In genomic region chrX:37989304-37989703, GRCh38 we compare ENCODE assay signal across 27 cellular contexts. TPM values are rescaled to one million over a fixed set of nuclear protein-coding genes. Genes with fewer than 3 reads are reported as not detected.
"Had no signal": no experiment of that assay in that cellular context is flagged by ENCODE, and none has a peak within 500 bp of the region (broad histone marks: within the 10 kb centered on the region; RNA-seq: fewer than 3 reads in every experiment).

No MANE protein-coding gene starts in this region.

- H3K36me3 ChIP-seq: adrenal gland, esophagus squamous epithelium, gastrocnemius medialis, heart left ventricle, pancreas, stomach, suprapubic skin, tibial nerve had no signal

- H3K4me3 ChIP-seq: adrenal gland, dorsolateral prefrontal cortex, esophagus squamous epithelium, gastrocnemius medialis, heart left ventricle, pancreas, stomach, suprapubic skin, tibial nerve had no signal

- H3K4me1 ChIP-seq: adrenal gland, esophagus squamous epithelium, gastrocnemius medialis, heart left ventricle, pancreas, stomach, suprapubic skin, tibial nerve had no signal

- ATAC-seq: activated T-cell treated with anti-CD3 and anti-CD28 coated beads, Interleukin-2, amount 50 U/mL, for 4 hours; effector memory CD8-positive, alpha-beta T cell; gastrocnemius medialis; heart left ventricle; left cardiac atrium; pancreas; right cardiac atrium; stimulated activated memory B cell treated with anti-CD40 and anti-IgM and Interleukin-4, amounts not matched to agents 10 μg/mL and 1 μg/mL and 100 μg/mL, for 72 hours had no signal

- DNase-seq: activated CD4-positive, alpha-beta T cell treated with anti-CD3 and anti-CD28 coated beads for 4 hours; activated CD4-positive, alpha-beta T cell treated with anti-CD3 and anti-CD28 coated beads, Interleukin-2, amount 50 U/mL, for 48 hours; activated CD4-positive, CD25-positive, alpha-beta regulatory T cell; activated CD8-positive, alpha-beta memory T cell treated with anti-CD3 and anti-CD28 coated beads, Interleukin-2, amount 50 U/mL, for 48 hours; activated naive CD4-positive, alpha-beta T cell; activated T-cell treated with anti-CD3 and anti-CD28 coated beads, Interleukin-2, amount 50 U/mL, for 4 hours; adrenal gland; dorsolateral prefrontal cortex; effector memory CD8-positive, alpha-beta T cell; esophagus squamous epithelium; gastrocnemius medialis; heart left ventricle; islet precursor cell; left cardiac atrium; nephron progenitor cell; pancreas; right cardiac atrium; stimulated activated CD4-positive, alpha-beta T cell treated with anti-CD3 and anti-CD28 coated beads, Interleukin-2, amount 100 ng/mL, for 24 hours; stomach had no signal

- H3K27me3 ChIP-seq: adrenal gland, esophagus squamous epithelium, gastrocnemius medialis, suprapubic skin, tibial nerve had no signal

- H3K27ac ChIP-seq: adrenal gland, dorsolateral prefrontal cortex, esophagus squamous epithelium, gastrocnemius medialis, heart left ventricle, pancreas, stomach, suprapubic skin, tibial nerve had no signal

- H3K9me3 ChIP-seq: adrenal gland, esophagus squamous epithelium, gastrocnemius medialis, heart left ventricle, pancreas, stomach, suprapubic skin, tibial nerve had no signal

RNA-seq across cellular contexts. Expression of gene SYTL5, which starts 17.0 kb away (rescaled TPM):
- total RNA-seq: activated CD8-positive, alpha-beta memory T cell treated with anti-CD3 and anti-CD28 coated beads for 36 hours; activated T-helper 2 cell treated with anti-CD3 and anti-CD28 coated beads, Interferon-gamma antibody, Interleukin-2, Interleukin-4, amounts not matched to agents 10 μg/mL and 5 μg/mL and 100 μg/mL, durations not matched to agents 14 hours and 24 hours and 36 hours; gastrocnemius medialis; mononuclear cell; pulmonary artery endothelial cell; skeletal muscle tissue had no signal
